In genomic region chr2:89820248-89820647, GRCh38 we compare ENCODE assay signal across 22 cellular contexts.
DNase-seq lines count a peak whose midpoint lies in the region; ATAC-seq, FAIRE-seq and TF ChIP-seq lines count a peak whose summit lies in the region.
"Had no signal": no experiment of that assay in that cellular context is flagged by ENCODE, and none has a peak within 500 bp of the region (broad histone marks: within the 10 kb centered on the region; RNA-seq: fewer than 3 reads in every experiment).

No MANE protein-coding gene starts in this region.

- H3K4me3 ChIP-seq in HepG2 (replicated peaks in 1 of 3; ENCODE audit: insufficient read depth in 1 of 3, low read depth in 2 of 3, low read length in 3 of 3): no peak overlapping the region
- no peak overlapping the region for H3K4me3 ChIP-seq in right lobe of liver
- H3K4me3 ChIP-seq in GM12878: no peak overlapping the region
- H3K4me3 ChIP-seq in iPS-20b (ENCODE audit: low read length): peak overlapping the region; percentile 5; the same call in 1 of the 2 replicates
- H3K4me3 ChIP-seq in BE2C (ENCODE audit: low read depth, low read length): no peak overlapping the region
- H3K4me3 ChIP-seq in lower lobe of right lung: no peak overlapping the region

- no peaks in the 10 kb centered on the region for H3K27me3 ChIP-seq in HepG2 (ENCODE audit: control insufficient read depth in 1 of 2, insufficient read depth in 2 of 2, low read length in 2 of 2)
- H3K27me3 ChIP-seq in right lobe of liver: no peaks in the 10 kb centered on the region
- no peaks in the 10 kb centered on the region for H3K27me3 ChIP-seq in GM12878 (replicated peaks in 1 of 2; ENCODE audit: control insufficient read depth in 2 of 2, insufficient read depth in 2 of 2, low read length in 1 of 2)
- H3K27me3 ChIP-seq in iPS-20b (ENCODE audit: insufficient read depth, low read length): no peaks in the 10 kb centered on the region
- no peaks in the 10 kb centered on the region for H3K27me3 ChIP-seq in BE2C
- H3K27me3 ChIP-seq in lower lobe of right lung (ENCODE audit: low read depth): no peaks in the 10 kb centered on the region

- intact Hi-C loops in HepG2 (cut with micrococcal nuclease; ENCODE audit: unreplicated experiment): no loop called here
- intact Hi-C loops in right lobe of liver (cut with DNase I): no loop called here
- intact Hi-C loops in GM12878 (cut with micrococcal nuclease; ENCODE audit: unreplicated experiment): no loop called here
- intact Hi-C loops in lower lobe of right lung (cut with DNase I): no loop called here

- RAD21 ChIA-PET in GM12878 (lab: Charles Lee; ENCODE audit: unreplicated experiment): no interaction called here

- TF ChIP-seq EP300 in HepG2 (IDR thresholded peaks at IDR 0.05; ENCODE audit: low read depth in 2 of 2, low read length in 2 of 2) (no peak), HepG2 (CRISPR knock-in tag; IDR thresholded peaks at IDR 0.05; ENCODE audit: borderline replicate concordance) (no peak), GM12878 (IDR thresholded peaks at IDR 0.05; ENCODE audit: borderline replicate concordance in 1 of 2, control insufficient read depth in 1 of 2, low read depth in 2 of 2, low read length in 2 of 2) (no peak)

- no peak for FAIRE-seq in HepG2 (lab: Jason Lieb, UNC)
- FAIRE-seq in GM12878 (lab: Jason Lieb, UNC): no peak
- FAIRE-seq: A204.1, GM12892 had no signal

- BruUV-seq in HepG2 (replicated peaks; lab: Mats Ljungman, UMichigan) (no TSS peak), GM12878 (replicated peaks; lab: Mats Ljungman, UMichigan) (no TSS peak)

- 5% methylated on average over 9 of the region's 9 CpGs for WGBS in HepG2 (ENCODE audit: low lambda C conversion rate)
- WGBS in right lobe of liver (ENCODE audit: insufficient coverage, low coverage, low lambda C conversion rate, missing lambda C conversion rate): 47% methylated on average over 9 of the region's 9 CpGs
- 40% methylated on average over 9 of the region's 9 CpGs for WGBS in GM12878 (ENCODE audit: insufficient coverage, insufficient replicate concordance, low lambda C conversion rate, missing lambda C conversion rate)

- H3K36me3 ChIP-seq in HepG2 (replicated peaks in 1 of 2; ENCODE audit: control insufficient read depth in 1 of 2, insufficient read depth in 2 of 2, low read length in 2 of 2) (no peaks in the 10 kb centered on the region), right lobe of liver (no peaks in the 10 kb centered on the region), GM12878 (ENCODE audit: control insufficient read depth in 2 of 2, insufficient read depth in 2 of 2, low read length in 1 of 2) (no peaks in the 10 kb centered on the region), iPS-20b (ENCODE audit: insufficient read depth, low read depth, low read length) (no peaks in the 10 kb centered on the region), BE2C (no peaks in the 10 kb centered on the region), lower lobe of right lung (no peaks in the 10 kb centered on the region)

- H3K4me1 ChIP-seq in HepG2 (ENCODE audit: insufficient read depth, low read length) (no peaks in the 10 kb centered on the region), right lobe of liver (no peaks in the 10 kb centered on the region), GM12878 (ENCODE audit: control insufficient read depth, insufficient read depth, low read length) (no peaks in the 10 kb centered on the region), iPS-20b (ENCODE audit: insufficient read depth, low read length) (no peaks in the 10 kb centered on the region), BE2C (no peaks in the 10 kb centered on the region), lower lobe of right lung (no peaks in the 10 kb centered on the region)

- H3K79me2 ChIP-seq in HepG2 (ENCODE audit: insufficient read depth, low read length) (no peaks in the 10 kb centered on the region), GM12878 (ENCODE audit: control insufficient read depth, insufficient read depth, low read length) (no peaks in the 10 kb centered on the region)

- H4K20me1 ChIP-seq in HepG2 (ENCODE audit: insufficient read depth, low read length) (no peaks in the 10 kb centered on the region), GM12878 (ENCODE audit: control insufficient read depth, insufficient read depth) (no peaks in the 10 kb centered on the region)

- H3K27ac ChIP-seq in HepG2 (ENCODE audit: extremely low read length, insufficient read depth, low read length) (no peak overlapping the region), right lobe of liver (no peak overlapping the region), GM12878 (ENCODE audit: control insufficient read depth, insufficient read depth) (no peak overlapping the region), iPS-20b (ENCODE audit: low read length) (no peak overlapping the region), lower lobe of right lung (no peak overlapping the region)
- H3K27ac ChIP-seq: 22Rv1 had no signal

- H3K9me3 ChIP-seq in HepG2 (ENCODE audit: low read length) (no peaks in the 10 kb centered on the region), right lobe of liver (peaks cover 0 to 33% (median 11%) of the 10 kb centered on the region in 4 donors), GM12878 (replicated peaks; ENCODE audit: control insufficient read depth, insufficient read depth, low read length) (peaks cover 11% of the 10 kb centered on the region), iPS-20b (ENCODE audit: insufficient read depth, low read depth, low read length) (no peaks in the 10 kb centered on the region; the same call in 1 of the 2 replicates), BE2C (no peaks in the 10 kb centered on the region), lower lobe of right lung (peaks cover 3% of the 10 kb centered on the region)

- CTCF ChIA-PET in HepG2 (lab: Yijun Ruan, JAX; ENCODE audit: low intra/inter-chr PET ratio, low total read pairs) (no interaction called here), GM12878 (lab: Yijun Ruan, JAX) (no interaction called here)

- SMC1A ChIA-PET in GM12878 (lab: Charles Lee; ENCODE audit: uncharacterized antibody, unreplicated experiment): no interaction called here

- no peak for TF ChIP-seq RAD21 in HepG2 (CRISPR knock-in tag; IDR thresholded peaks at IDR 0.05)
- no peak for TF ChIP-seq RAD21 in GM12878 (IDR thresholded peaks at IDR 0.05; ENCODE audit: insufficient read depth, low read depth, low read length)

- in situ Hi-C loops in HepG2 (cut with HindIII; ENCODE audit: extremely low pct_ligation_motif_present, low pct_unique_long_range_greater_than_20kb) (no loop called here), GM12878 (cut with MboI) (no loop called here)

- no peak overlapping the region for H3K9ac ChIP-seq in HepG2 (ENCODE audit: insufficient read depth, low read depth, low read length)
- no peak overlapping the region for H3K9ac ChIP-seq in GM12878 (ENCODE audit: control insufficient read depth, insufficient read depth, low read length)
- no peak overlapping the region for H3K9ac ChIP-seq in iPS-20b (ENCODE audit: low read depth, low read length)

- TF ChIP-seq POLR2A in HepG2 (IDR thresholded peaks at IDR 0.05; ENCODE audit: insufficient read depth in 1 of 2, low read depth in 2 of 2, low read length in 2 of 2) (no peak), right lobe of liver (IDR thresholded peaks at IDR 0.05) (no peak), GM12878 (IDR thresholded peaks at IDR 0.05; ENCODE audit: low read depth, low read length) (no peak)

- no peak for DNase-seq in HepG2 (ENCODE audit: low spot score)
- no peak for DNase-seq in right lobe of liver
- DNase-seq in GM12878 (ENCODE audit: low read depth, low spot score): no peak
- DNase-seq in NCI-H226: no peak
- no peak for DNase-seq in BE2C
- no peak for DNase-seq in lower lobe of right lung
- DNase-seq: AML-193; C1 segment of cervical spinal cord; Calu3; CD4-positive, alpha-beta memory T cell; COR-L47; DMS53; DMS79 treated with DMSO at 0.1 percent for 48 hours; GF-D8; GOT3; H7; HCEC 1CT had no signal

- H3K4me2 ChIP-seq in HepG2 (ENCODE audit: low read depth, low read length) (no peak overlapping the region), GM12878 (ENCODE audit: control insufficient read depth, insufficient read depth) (no peak overlapping the region)

- POLR2A ChIA-PET in HepG2 (lab: Yijun Ruan, JAX): no interaction called here
- POLR2A ChIA-PET in GM12878 (lab: Charles Lee): no interaction called here

- ATAC-seq in HepG2 (no peak), right lobe of liver (no peak), GM12878 (no peak), GM19467 (IDR thresholded peaks at IDR 0.05; ENCODE audit: unreplicated experiment) (no peak), lower lobe of right lung (no peak)

- H2AFZ ChIP-seq in HepG2 (ENCODE audit: low read length) (no peak overlapping the region), GM12878 (ENCODE audit: control insufficient read depth, low read depth, low read length) (no peak overlapping the region)

- TF ChIP-seq CTCF in HepG2 (CRISPR knock-in tag; IDR thresholded peaks at IDR 0.05) (no peak), right lobe of liver (IDR thresholded peaks at IDR 0.05) (no peak), GM12878 (IDR thresholded peaks at IDR 0.05 in 2 of 3, conservative IDR thresholded peaks at IDR 0.05 in 1 of 3; ENCODE audit: control insufficient read depth in 2 of 3, extremely low read depth in 1 of 3, insufficient read depth in 1 of 3, low read depth in 3 of 3, low read length in 3 of 3) (no peak), BE2C (IDR thresholded peaks at IDR 0.05; ENCODE audit: low read depth, low read length) (no peak), lower lobe of right lung (IDR thresholded peaks at IDR 0.05) (no peak)

TF ChIP-seq in HepG2, 621 proteins besides CTCF, POLR2A, EP300 and RAD21:
- TF ChIP-seq ZNF207 (IDR thresholded peaks at IDR 0.05; ENCODE audit: borderline replicate concordance): 0 out of 2 replicates have a peak, but pooled peaks have one; percentile 52
- TF ChIP-seq SP1 (IDR thresholded peaks at IDR 0.05): no peak
- TF ChIP-seq SP1 (CRISPR knock-in tag; IDR thresholded peaks at IDR 0.05): no peak

TF ChIP-seq in GM12878, 131 proteins besides CTCF, POLR2A, EP300 and RAD21:
- TF ChIP-seq TBL1XR1 (IDR thresholded peaks at IDR 0.05; ENCODE audit: low read depth, low read length) (no peak), FOXK2 (IDR thresholded peaks at IDR 0.05) (0 out of 2 replicates have a peak, but pooled peaks have one; percentile 31), STAT1 (conservative IDR thresholded peaks at IDR 0.05) (no peak)

Comparison
In these comparisons a context has a peak if more than half of its experiments do, and no peak if none do; other contexts are left out.
1. Of the 75 proteins assayed by ChIP-seq in both HepG2 and GM12878: peak only in HepG2: ZNF207; only in GM12878: FOXK2; in both: none; in neither: 73.